In genomic region chr11:102633385-102634026, GRCh38 we compare ENCODE assay signal across 1 cellular context.
TF ChIP-seq lines count a peak whose summit lies in the region.

No MANE protein-coding gene starts in this region.

TF ChIP-seq in GM12878, 131 proteins besides CTCF, POLR2A, EP300 and RAD21 (continued from another document):
- no peak for TF ChIP-seq BCLAF1 (IDR thresholded peaks at IDR 0.05)
- TF ChIP-seq JUND (IDR thresholded peaks at IDR 0.05; ENCODE audit: low read depth, low read length), result no peak
- no peak for TF ChIP-seq HSF1 (IDR thresholded peaks at IDR 0.05; ENCODE audit: low read depth, low read length)
- no peak for TF ChIP-seq ZNF24 (IDR thresholded peaks at IDR 0.05)
- TF ChIP-seq RUNX3 (IDR thresholded peaks at IDR 0.05; ENCODE audit: low read length), result no peak
- no peak for TF ChIP-seq IRF4 (IDR thresholded peaks at IDR 0.05; ENCODE audit: low read depth, low read length)
- TF ChIP-seq PML (IDR thresholded peaks at IDR 0.05; ENCODE audit: low read length), result no peak
- TF ChIP-seq RBBP5 (conservative IDR thresholded peaks at IDR 0.05), result no peak
- TF ChIP-seq MXI1 (IDR thresholded peaks at IDR 0.05; ENCODE audit: low read depth, low read length), result no peak
- no peak for TF ChIP-seq E2F8 (IDR thresholded peaks at IDR 0.05; ENCODE audit: low read depth, partially characterized antibody)
